Comparison of ENCODE assay signal across 8 cellular contexts in genomic region chr11:5684627-5685362, GRCh38. TPM values are rescaled to one million over a fixed set of nuclear protein-coding genes. Genes with fewer than 3 reads are reported as not detected.
DNase-seq lines count a peak whose midpoint lies in the region; ATAC-seq, FAIRE-seq and TF ChIP-seq lines count a peak whose summit lies in the region.

Gene TRIM5, minus strand, starts transcription at chr11:5685074. Its CDS starts 4,897 bp downstream, at chr11:5680177.

- H3K4me1 Mint-ChIP-seq in effector memory CD8-positive, alpha-beta T cell (ENCODE audit: low read depth in 2 of 2) = peaks cover 16 to 40% of the 10 kb centered on the region in 2 donors
- peaks cover 26% of the 10 kb centered on the region for H3K4me1 Mint-ChIP-seq in memory B cell

- no peaks in the 10 kb centered on the region for H3K9me3 Mint-ChIP-seq in effector memory CD8-positive, alpha-beta T cell
- H3K9me3 Mint-ChIP-seq in memory B cell = no peaks in the 10 kb centered on the region

- ATAC-seq in HG02678 (IDR thresholded peaks at IDR 0.05; ENCODE audit: unreplicated experiment) (peak; percentile 78), memory B cell (ENCODE audit: low read depth) (peak; percentile 64)
- ATAC-seq in effector memory CD8-positive, alpha-beta T cell (replicated peaks) = peak; percentile 79

- TF ChIP-seq POLR2A in GM12892 (IDR thresholded peaks at IDR 0.05; ENCODE audit: low read depth, low read length) = no peak; the same call in 1 of the 2 replicates

- DNase-seq in GM12892 (ENCODE audit: insufficient read length) = peak; percentile 69
- peak; percentile 97 for DNase-seq in NCI-H226
- peak; percentile 43 to 56 for DNase-seq in activated CD8-positive, alpha-beta memory T cell treated with anti-CD3 and anti-CD28 coated beads for 1 hour (ENCODE audit: extremely low read depth in 1 of 2, low read depth in 1 of 2)
- peak; percentile 63 to 70 (median 64) for DNase-seq in effector memory CD8-positive, alpha-beta T cell
- peak; percentile 52 to 72 for DNase-seq in memory B cell (ENCODE audit: low spot score in 2 of 2)
- peak; percentile 66 for DNase-seq in stimulated activated CD8-positive, alpha-beta memory T cell treated with anti-CD3 and anti-CD28 coated beads, Interleukin-12 subunit alpha, Interleukin-12 subunit beta, amount 100 ng/mL, for 4 hours (ENCODE audit: low read depth)
- DNase-seq in NCI-H187 treated with DMSO at 0.1 percent for 48 hours (lab: John Stamatoyannopoulos, UW) = no peak

- FAIRE-seq in GM12892 (lab: Jason Lieb, UNC) = peak; percentile 78

- H3K27me3 Mint-ChIP-seq in effector memory CD8-positive, alpha-beta T cell = no peaks in the 10 kb centered on the region
- H3K27me3 Mint-ChIP-seq in memory B cell = no peaks in the 10 kb centered on the region

- H3K27ac Mint-ChIP-seq in effector memory CD8-positive, alpha-beta T cell = peak within 1 kb of the TSS; percentile 95 to 96
- peak within 1 kb of the TSS; percentile 89 for H3K27ac Mint-ChIP-seq in memory B cell

- H3K36me3 Mint-ChIP-seq in effector memory CD8-positive, alpha-beta T cell (ENCODE audit: insufficient read depth) = peaks cover 20% of the 10 kb centered on the region
- peaks cover 6% of the 10 kb centered on the region for H3K36me3 Mint-ChIP-seq in memory B cell

- H3K4me3 Mint-ChIP-seq in effector memory CD8-positive, alpha-beta T cell = peak within 1 kb of the TSS; percentile 88
- peak within 1 kb of the TSS; percentile 90 for H3K4me3 Mint-ChIP-seq in memory B cell

RNA-seq across cellular contexts. Expression of gene TRIM5, which starts in this region (rescaled TPM):
- 27.7 TPM for polyA plus RNA-seq in GM12892 (2012; ENCODE audit: missing spikeins)
